9 cellular contexts compared by ENCODE assay signal in the genomic region with DNA sequence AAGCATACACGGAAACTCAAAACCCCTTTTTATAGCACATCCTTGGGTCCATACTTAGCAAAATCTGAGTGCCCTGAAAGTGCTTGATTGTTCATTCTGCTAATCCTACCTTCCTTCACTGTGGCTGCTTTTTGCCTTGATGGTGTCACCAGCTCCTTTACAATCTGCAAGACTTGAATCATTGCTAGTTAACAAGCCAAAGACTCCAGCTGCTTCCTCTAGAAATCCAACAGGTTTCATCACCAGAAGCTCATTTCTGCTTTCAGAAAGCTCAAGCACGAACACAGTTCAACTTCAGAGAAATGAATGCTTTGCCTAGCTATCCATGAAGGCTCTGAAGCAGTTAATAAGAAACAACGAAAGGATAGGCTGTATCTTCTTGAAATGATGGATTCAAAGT. TPM values are rescaled to one million over a fixed set of nuclear protein-coding genes. Genes with fewer than 3 reads are reported as not detected.
DNase-seq lines count a peak whose midpoint lies in the region; ATAC-seq, FAIRE-seq and TF ChIP-seq lines count a peak whose summit lies in the region.
"Had no signal": no experiment of that assay in that cellular context is flagged by ENCODE, and none has a peak within 500 bp of the region (broad histone marks: within the 10 kb centered on the region; RNA-seq: fewer than 3 reads in every experiment).

No MANE protein-coding gene starts in this region.

- H3K4me1 ChIP-seq in keratinocyte (ENCODE audit: control insufficient read depth, extremely low read depth, insufficient read depth, low read length) (no peaks in the 10 kb centered on the region), sigmoid colon (peaks cover 0 to 15% (median 10%) of the 10 kb centered on the region in 4 donors)

- 37 to 52% methylated on average over 3 of the region's 3 CpGs for WGBS in sigmoid colon, 2 donors

- intact Hi-C loops in sigmoid colon (cut with DNase I), result no loop called here

- no peak for TF ChIP-seq EP300 in sigmoid colon (IDR thresholded peaks at IDR 0.05)

- H3K4me3 ChIP-seq in keratinocyte (ENCODE audit: control insufficient read depth in 2 of 3, extremely low read depth in 1 of 3, insufficient read depth in 2 of 3, low read depth in 1 of 3, low read length in 3 of 3), result no peak overlapping the region
- H3K4me3 ChIP-seq in sigmoid colon, result no peak overlapping the region

- dilution Hi-C loops in keratinocyte (cut with MboI; ENCODE audit: extremely low pct_ligation_motif_present, low sequenced_read_pairs), result no loop called here

- H3K9ac ChIP-seq in keratinocyte (ENCODE audit: control insufficient read depth, extremely low read depth, insufficient read depth, low read length), result no peak overlapping the region

- H4K20me1 ChIP-seq in keratinocyte (ENCODE audit: control insufficient read depth, extremely low read depth, insufficient read depth, low read length), result no peaks in the 10 kb centered on the region

- H3K4me2 ChIP-seq in keratinocyte (ENCODE audit: control insufficient read depth, extremely low read depth, insufficient read depth, low read depth, low read length), result no peak overlapping the region

- H3K9me3 ChIP-seq in keratinocyte (ENCODE audit: control insufficient read depth, low read depth, low read length) (no peaks in the 10 kb centered on the region), sigmoid colon (no peaks in the 10 kb centered on the region)

- TF ChIP-seq CTCF in keratinocyte (optimal IDR thresholded peaks at IDR 0.05 in 1 of 3, IDR thresholded peaks at IDR 0.05 in 1 of 3, conservative IDR thresholded peaks at IDR 0.05 in 1 of 3; ENCODE audit: extremely low read depth in 1 of 3, insufficient read depth in 2 of 3, low read length in 3 of 3), result no peak
- TF ChIP-seq CTCF in sigmoid colon (IDR thresholded peaks at IDR 0.05), result no peak

- H3K27ac ChIP-seq in keratinocyte (ENCODE audit: control insufficient read depth, insufficient read depth, low read length), result no peak overlapping the region
- no peak overlapping the region for H3K27ac ChIP-seq in sigmoid colon

- H2AFZ ChIP-seq in keratinocyte (ENCODE audit: control insufficient read depth, low read length), result no peak overlapping the region

- DNase-seq in EH (ENCODE audit: low read depth) (peak; percentile 28), NOMO-1 treated with DMSO at 0.1 percent for 48 hours (lab: John Stamatoyannopoulos, UW; ENCODE audit: unreplicated experiment) (peak; percentile 96), keratinocyte (ENCODE audit: low read depth, low spot score) (no peak), T-helper 2 cell (no peak), sigmoid colon (no peak), NCI-H146 treated with DMSO at 0.1 percent for 48 hours (lab: John Stamatoyannopoulos, UW; ENCODE audit: unreplicated experiment) (no peak)
- no peak for DNase-seq in stimulated activated CD8-positive, alpha-beta memory T cell treated with anti-CD3 and anti-CD28 coated beads, Interleukin-4, amount 100 ng/mL, for 48 hours
- DNase-seq: immature natural killer cell had no signal

- ATAC-seq in GM21825 (IDR thresholded peaks at IDR 0.05; ENCODE audit: unreplicated experiment), result peak; percentile 66

- peak; percentile 76 for FAIRE-seq in keratinocyte (lab: Jason Lieb, UNC)

- H3K36me3 ChIP-seq in keratinocyte (ENCODE audit: control insufficient read depth in 2 of 2, extremely low read depth in 1 of 2, insufficient read depth in 2 of 2, low read length in 2 of 2), result no peaks in the 10 kb centered on the region
- H3K36me3 ChIP-seq in sigmoid colon, result no peaks in the 10 kb centered on the region

- H3K9me1 ChIP-seq in keratinocyte (ENCODE audit: control insufficient read depth, extremely low read depth, insufficient read depth, low read length), result no peaks in the 10 kb centered on the region

- TF ChIP-seq POLR2A in sigmoid colon (IDR thresholded peaks at IDR 0.05), result no peak

- H3K27me3 ChIP-seq in keratinocyte (ENCODE audit: control insufficient read depth, extremely low read depth, insufficient read depth, low read length) (no peaks in the 10 kb centered on the region), sigmoid colon (no peaks in the 10 kb centered on the region)

- peaks cover 8% of the 10 kb centered on the region for H3K79me2 ChIP-seq in keratinocyte (ENCODE audit: control insufficient read depth, insufficient read depth, low read length)

RNA-seq across cellular contexts. Expression of a gene that starts 38.0 kb away (rescaled TPM):
- polyA plus RNA-seq in keratinocyte (5.9 to 9.1 TPM (median 8.7 TPM) in 3 replicates), sigmoid colon (10 to 100 TPM in 2 of 3 donors, 1 to 10 TPM in 1; 9.2 to 10.8 (median 10.7) TPM)
- 10.0 TPM for polyA plus RNA-seq in keratinocyte (2011; ENCODE audit: low read depth)
- 5.8 and 9.4 TPM in 2 replicates for polyA plus RNA-seq in keratinocyte (2011; cell fraction: cytosol; rRNA removed)
- polyA plus RNA-seq in keratinocyte (2011; cell fraction: nucleus; rRNA removed), result 8.1 and 8.7 TPM in 2 replicates
- 9.6 and 11.7 TPM in 2 replicates for polyA plus RNA-seq in keratinocyte (2012; ENCODE audit: low replicate concordance)
- polyA minus RNA-seq in keratinocyte, result 7.4 to 8.8 TPM (median 8.3 TPM) in 3 replicates
- 4.4 TPM for polyA minus RNA-seq in keratinocyte (2011; cell fraction: cytosol; rRNA and poly(A)+ RNA removed)
- 6.9 and 12.7 TPM in 2 replicates for polyA minus RNA-seq in keratinocyte (2011; cell fraction: nucleus; rRNA and poly(A)+ RNA removed)
- 10 to 100 TPM; 10.3 to 11.4 (median 10.9) TPM for total RNA-seq in sigmoid colon

Comparison
In these comparisons a context has a peak if more than half of its experiments do, and no peak if none do; other contexts are left out.
1. DNase-seq: peak in EH (single experiment) and NOMO-1 treated with DMSO at 0.1 percent for 48 hours (single experiment); none in keratinocyte (single experiment), stimulated activated CD8-positive, alpha-beta memory T cell treated with anti-CD3 and anti-CD28 coated beads, Interleukin-4, amount 100 ng/mL, for 48 hours (single experiment), T-helper 2 cell (0 of 5), sigmoid colon (single experiment) and NCI-H146 treated with DMSO at 0.1 percent for 48 hours (single experiment).